8 cellular contexts compared by ENCODE assay signal in genomic region chr7:17530741-17531417, GRCh38.
DNase-seq lines count a peak whose midpoint lies in the region; ATAC-seq, FAIRE-seq and TF ChIP-seq lines count a peak whose summit lies in the region.

No MANE protein-coding gene starts in this region.

- no peak overlapping the region for H2BK20ac ChIP-seq in H1 (ENCODE audit: low read length)

- no peak overlapping the region for H3K4ac ChIP-seq in H1 (replicated peaks; ENCODE audit: insufficient read length, low read depth, low read length)

- H4K91ac ChIP-seq in H1 (replicated peaks; ENCODE audit: insufficient read length, low read length), result no peak overlapping the region

- TF ChIP-seq RAD21 in H1 (IDR thresholded peaks at IDR 0.05 in 1 of 2, conservative IDR thresholded peaks at IDR 0.05 in 1 of 2; ENCODE audit: low read depth in 2 of 2, low read length in 2 of 2), result peak; percentile 61 to 68

- H2AK5ac ChIP-seq in H1 (ENCODE audit: low read depth, low read length), result no peak overlapping the region

- no peak overlapping the region for H2BK15ac ChIP-seq in H1 (ENCODE audit: low read length)

- no peak overlapping the region for H4K8ac ChIP-seq in H1 (ENCODE audit: extremely low read depth, insufficient read depth, low read length)

- no peaks in the 10 kb centered on the region for H4K20me1 ChIP-seq in KMS-11 (ENCODE audit: insufficient read depth)
- H4K20me1 ChIP-seq in H1 (replicated peaks in 1 of 2; ENCODE audit: control insufficient read depth in 1 of 2, insufficient read depth in 2 of 2, low read length in 2 of 2), result no peaks in the 10 kb centered on the region

- no peak overlapping the region for H2AFZ ChIP-seq in KMS-11 (ENCODE audit: low read depth)
- H2AFZ ChIP-seq in H1 (ENCODE audit: low read length), result no peak overlapping the region

- H2BK5ac ChIP-seq in H1 (ENCODE audit: low read depth, low read length), result no peak overlapping the region

- no peaks in the 10 kb centered on the region for H3K27me3 ChIP-seq in BJ (ENCODE audit: control insufficient read depth, insufficient read depth, low read length)
- no peaks in the 10 kb centered on the region for H3K27me3 ChIP-seq in KMS-11 (ENCODE audit: insufficient read depth, low read depth)
- no peaks in the 10 kb centered on the region for H3K27me3 ChIP-seq in H1 (replicated peaks in 1 of 4; ENCODE audit: control insufficient read depth in 3 of 4, extremely low read depth in 1 of 4, insufficient read depth in 3 of 4, low read length in 3 of 4)
- H3K27me3 ChIP-seq in tibial artery, result no peaks in the 10 kb centered on the region

- no peak for TF ChIP-seq POLR2A in H1 (IDR thresholded peaks at IDR 0.05; ENCODE audit: control extremely low read depth in 1 of 2, low read depth in 2 of 2, low read length in 2 of 2)

- POLR2A ChIA-PET in BJ (lab: Charles Lee), result no interaction called here
- POLR2A ChIA-PET in H1 (lab: Charles Lee; ENCODE audit: partially characterized antibody), result no interaction called here

- DNase-seq in BJ (ENCODE audit: low read depth) (no peak), H1 (ENCODE audit: low read depth in 1 of 2, low spot score in 2 of 2) (no peak), tibial artery (no peak), activated gamma-delta T cell (lab: John Stamatoyannopoulos, UW) (no peak), DMS153 treated with DMSO at 0.1 percent for 48 hours (lab: John Stamatoyannopoulos, UW; ENCODE audit: unreplicated experiment) (no peak), NCI-H1417 treated with DMSO at 0.1 percent for 48 hours (lab: John Stamatoyannopoulos, UW) (no peak)

- FAIRE-seq in H1 (lab: Jason Lieb, UNC), result peak; percentile 87

- no peak overlapping the region for H3K56ac ChIP-seq in H1 (replicated peaks; ENCODE audit: insufficient read length, low read depth, low read length)

- H3K18ac ChIP-seq in H1 (ENCODE audit: extremely low read depth, low read length), result no peak overlapping the region

- H3K14ac ChIP-seq in H1 (ENCODE audit: insufficient read length), result no peak overlapping the region

- no peak overlapping the region for H3K27ac ChIP-seq in KMS-11
- no peak overlapping the region for H3K27ac ChIP-seq in H1 (ENCODE audit: low read depth, low read length)
- H3K27ac ChIP-seq in tibial artery, result no peak overlapping the region

- H3K36me3 ChIP-seq in BJ (ENCODE audit: control insufficient read depth, insufficient read depth, low read length) (no peaks in the 10 kb centered on the region), KMS-11 (ENCODE audit: insufficient read depth) (no peaks in the 10 kb centered on the region), H1 (ENCODE audit: control insufficient read depth in 2 of 4, insufficient read depth in 4 of 4, low read length in 3 of 4) (no peaks in the 10 kb centered on the region), tibial artery (no peaks in the 10 kb centered on the region)

- H2BK12ac ChIP-seq in H1 (ENCODE audit: low read depth, low read length), result no peak overlapping the region

- 73% methylated on average over 5 of the region's 5 CpGs; no CpG with 5 or more reads in 1 of the 2 experiments for WGBS in H1 (ENCODE audit: extremely low coverage in 1 of 2, insufficient coverage in 1 of 2, insufficient read length in 1 of 2, insufficient replicate concordance in 2 of 2, low coverage in 1 of 2, low lambda C conversion rate in 2 of 2, missing lambda C conversion rate in 1 of 2), 2 experiments

- H4K5ac ChIP-seq in H1 (ENCODE audit: insufficient read length, low read depth, low read length), result no peak overlapping the region

- H3K23ac ChIP-seq in H1 (ENCODE audit: insufficient read length), result no peak overlapping the region

- peak; percentile 64 for ATAC-seq in GM19035 (IDR thresholded peaks at IDR 0.05; ENCODE audit: unreplicated experiment)

- H3K9me3 ChIP-seq in H1 (ENCODE audit: insufficient read depth in 2 of 2, low read depth in 1 of 2, low read length in 1 of 2) (no peaks in the 10 kb centered on the region), tibial artery (no peaks in the 10 kb centered on the region)

- CTCF ChIA-PET in BJ (lab: Yijun Ruan, JAX) (interaction anchor here (0.9 to 2.6 kb wide), 6 partner anchors 10 to 601 kb away, joined by 3 to 13 read pairs (median 3); no protein-coding TSS in a partner anchor), H1 (lab: Charles Lee; ENCODE audit: partially characterized antibody) (interaction anchor here (0.7 to 2.2 kb wide), 6 partner anchors 8 to 639 kb away, joined by 3 to 7 read pairs (median 4); no protein-coding TSS in a partner anchor)

- H3K4me2 ChIP-seq in KMS-11 (no peak overlapping the region), H1 (ENCODE audit: insufficient read depth in 1 of 2, low read depth in 2 of 2, low read length in 2 of 2) (no peak overlapping the region)

- H3K4me1 ChIP-seq in KMS-11 (ENCODE audit: low read depth, poor library complexity, severe bottlenecking), result no peaks in the 10 kb centered on the region
- peaks cover 0 to 3% (median 0%) of the 10 kb centered on the region in 4 experiments; a peak in 1 of 7 replicates for H3K4me1 ChIP-seq in H1 (replicated peaks in 1 of 4; ENCODE audit: control insufficient read depth in 3 of 4, insufficient read depth in 4 of 4, low read length in 3 of 4)
- H3K4me1 ChIP-seq in tibial artery, result peaks cover 0 to 10% (median 0%) of the 10 kb centered on the region in 4 donors

- H3K79me1 ChIP-seq in H1 (ENCODE audit: low read depth, low read length), result no peaks in the 10 kb centered on the region

- peak; percentile 17; the same call in 1 of the 2 replicates for TF ChIP-seq CTCF in BJ (IDR thresholded peaks at IDR 0.05; ENCODE audit: insufficient read depth, low read depth, low read length)
- peak; percentile 20; the same call in 1 of the 2 replicates for TF ChIP-seq CTCF in KMS-11 (conservative IDR thresholded peaks at IDR 0.05; ENCODE audit: low read depth, low read length)
- peak in 2 of 3 experiments; percentile 33 to 39; a peak in 2 of 4 replicates for TF ChIP-seq CTCF in H1 (IDR thresholded peaks at IDR 0.05; ENCODE audit: control extremely low read depth in 1 of 3, insufficient read depth in 1 of 3, low read depth in 1 of 3, low read length in 3 of 3)
- TF ChIP-seq CTCF in tibial artery (IDR thresholded peaks at IDR 0.05), result peak; percentile 17 to 26

- no peak for TF ChIP-seq EP300 in H1 (IDR thresholded peaks at IDR 0.05; ENCODE audit: borderline replicate concordance in 1 of 2, low read depth in 2 of 2, low read length in 2 of 2)

- H3K9ac ChIP-seq in KMS-11 (no peak overlapping the region), H1 (replicated peaks in 1 of 4; ENCODE audit: extremely low read depth in 1 of 4, low read depth in 3 of 4, low read length in 3 of 4) (no peak overlapping the region)

- H3K79me2 ChIP-seq in KMS-11 (ENCODE audit: insufficient read depth, low read depth) (no peaks in the 10 kb centered on the region), H1 (ENCODE audit: control insufficient read depth in 1 of 2, insufficient read depth in 2 of 2, low read length in 2 of 2) (no peaks in the 10 kb centered on the region)

- no peaks in the 10 kb centered on the region; the same call in 1 of the 2 replicates for H3K23me2 ChIP-seq in H1 (ENCODE audit: low read depth, low read length)

- intact Hi-C loops in tibial artery (cut with DNase I; ENCODE audit: low total_unique reads), result loop anchor here (10.0 kb wide), 1 partner anchor 1596 kb away; no protein-coding TSS in a partner anchor

- no peak overlapping the region for H3K4me3 ChIP-seq in BJ (ENCODE audit: low read depth, low read length)
- H3K4me3 ChIP-seq in KMS-11 (IDR thresholded peaks at IDR 0.05; ENCODE audit: insufficient read depth, low read depth, low read length), result no peak overlapping the region
- no peak overlapping the region for H3K4me3 ChIP-seq in H1 (ENCODE audit: extremely low read depth in 1 of 4, insufficient read depth in 2 of 4, low read depth in 3 of 4, low read length in 4 of 4)
- no peak overlapping the region for H3K4me3 ChIP-seq in tibial artery

- no peak overlapping the region for H2BK120ac ChIP-seq in H1 (replicated peaks; ENCODE audit: low read depth, low read length)

TF ChIP-seq in H1, 55 proteins besides CTCF, POLR2A, EP300 and RAD21 (continues in another document):
- no peak for TF ChIP-seq ZNF274 (IDR thresholded peaks at IDR 0.05; ENCODE audit: borderline replicate concordance, extremely low read depth, low read length)
